Comparison of ENCODE assay signal across 9 cellular contexts in the genomic region with DNA sequence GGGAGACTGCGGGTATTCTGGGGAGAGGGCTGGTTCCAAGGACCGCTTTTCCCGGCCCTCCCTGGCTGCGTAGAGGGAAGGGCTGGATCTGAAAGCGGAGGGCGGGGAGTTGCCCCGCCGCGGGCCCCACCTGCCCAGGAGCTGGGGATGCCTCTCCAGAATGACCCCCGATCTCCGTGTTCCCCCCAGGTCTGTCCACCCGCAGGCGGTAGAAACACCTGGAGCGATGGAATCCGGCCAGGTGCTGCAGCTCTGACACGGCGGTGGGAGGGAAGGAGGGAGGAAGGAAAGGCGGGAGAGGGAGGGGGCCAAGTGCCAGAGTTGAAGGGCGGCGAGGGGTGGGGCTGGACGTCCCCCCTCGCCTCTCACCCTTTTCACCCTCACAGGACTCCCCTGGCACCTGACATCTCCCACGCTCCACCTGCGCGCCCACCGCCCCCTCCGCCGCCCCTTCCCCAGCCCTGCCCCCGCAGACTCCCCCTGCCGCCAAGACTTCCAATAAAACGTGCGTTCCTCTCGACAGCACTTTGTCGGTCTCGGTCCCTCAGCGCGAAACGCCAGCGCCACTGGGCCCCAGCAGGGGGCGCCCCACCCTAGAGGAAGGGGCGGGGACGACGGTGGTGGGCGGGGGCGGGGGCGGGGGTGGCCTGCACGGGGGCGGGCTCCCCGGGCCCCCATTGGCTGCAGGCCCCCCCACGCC. TPM values are rescaled to one million over a fixed set of nuclear protein-coding genes. Genes with fewer than 3 reads are reported as not detected.
DNase-seq lines count a peak whose midpoint lies in the region; ATAC-seq and TF ChIP-seq lines count a peak whose summit lies in the region.
"Had no signal": no experiment of that assay in that cellular context is flagged by ENCODE, and none has a peak within 500 bp of the region (broad histone marks: within the 10 kb centered on the region; RNA-seq: fewer than 3 reads in every experiment).

No MANE protein-coding gene starts in this region.

- no peaks in the 10 kb centered on the region for H3K9me3 Mint-ChIP-seq in CD4-positive, alpha-beta memory T cell
- no peaks in the 10 kb centered on the region for H3K9me3 Mint-ChIP-seq in chondrocyte (ENCODE audit: low read depth)

- no peaks in the 10 kb centered on the region for H3K9me2 ChIP-seq in Karpas-422 (replicated peaks; ENCODE audit: insufficient read depth, low read length)

- no peaks in the 10 kb centered on the region for H3K27me3 Mint-ChIP-seq in CD4-positive, alpha-beta memory T cell
- peaks cover 17% of the 10 kb centered on the region for H3K27me3 Mint-ChIP-seq in chondrocyte (ENCODE audit: low read depth)

- H3K4me3 Mint-ChIP-seq in CD4-positive, alpha-beta memory T cell: peak overlapping the region; percentile 31 to 96 (median 87)
- H3K4me3 Mint-ChIP-seq in chondrocyte (ENCODE audit: unreplicated experiment): no peak overlapping the region

- no peaks in the 10 kb centered on the region for H3K27me3 ChIP-seq in CD4-positive, alpha-beta memory T cell (ENCODE audit: insufficient read depth, low read length)
- H3K27me3 ChIP-seq in Karpas-422 (ENCODE audit: low read length): no peaks in the 10 kb centered on the region

- H3K36me3 Mint-ChIP-seq in CD4-positive, alpha-beta memory T cell: peaks cover 0 to 2% of the 10 kb centered on the region in 2 donors
- H3K36me3 Mint-ChIP-seq in chondrocyte (ENCODE audit: low read depth): no peaks in the 10 kb centered on the region

- no peak for ATAC-seq in HG03565 (IDR thresholded peaks at IDR 0.05; ENCODE audit: unreplicated experiment)

- H3K36me3 ChIP-seq in CD4-positive, alpha-beta memory T cell (ENCODE audit: insufficient read depth, low read length): no peaks in the 10 kb centered on the region
- no peaks in the 10 kb centered on the region for H3K36me3 ChIP-seq in Karpas-422 (ENCODE audit: insufficient read depth, low read length)

- no peak overlapping the region for H2AFZ ChIP-seq in Karpas-422 (ENCODE audit: low read length)

- CTCF ChIA-PET in CD4-positive, alpha-beta memory T cell (lab: Charles Lee; ENCODE audit: partially characterized antibody): interaction anchor here (0.6 to 5.6 kb wide), 28 partner anchors 10 to 210 kb away, joined by 3 to 90 read pairs (median 7); partner anchors contain the start of genes FXYD3 and FXYD5

- H4K20me1 ChIP-seq in Karpas-422 (ENCODE audit: insufficient read depth, low read depth, low read length): no peaks in the 10 kb centered on the region

- peaks cover 46% of the 10 kb centered on the region for H3K4me1 ChIP-seq in CD4-positive, alpha-beta memory T cell (ENCODE audit: insufficient read depth, low read length)
- H3K4me1 ChIP-seq in Karpas-422 (ENCODE audit: low read length): peaks cover 18% of the 10 kb centered on the region

- peak; percentile 65 to 80 (median 67) for DNase-seq in CD4-positive, alpha-beta memory T cell
- DNase-seq in Karpas-422 (peak; percentile 89), chondrocyte (ENCODE audit: low spot score) (no peak), midbrain (lab: John Stamatoyannopoulos, UW) (peak; percentile 58), pons (ENCODE audit: low spot score) (no peak)
- DNase-seq in activated CD4-positive, alpha-beta T cell treated with anti-CD3 and anti-CD28 coated beads for 24 hours (ENCODE audit: low read depth in 2 of 2): peak; percentile 45 to 52
- peak; percentile 49 for DNase-seq in stimulated activated naive CD4-positive, alpha-beta T cell treated with Interleukin-2 at 50 U/mL for 16 hours (lab: John Stamatoyannopoulos, UW)

- H3K27ac Mint-ChIP-seq in CD4-positive, alpha-beta memory T cell: peak overlapping the region in 5 of 7 donors; percentile 79 to 96 (median 86)
- no peak overlapping the region for H3K27ac Mint-ChIP-seq in chondrocyte (ENCODE audit: unreplicated experiment)

- H3K79me2 ChIP-seq in Karpas-422 (ENCODE audit: low read length): no peaks in the 10 kb centered on the region

- no peak overlapping the region for H3K27ac ChIP-seq in CD4-positive, alpha-beta memory T cell (ENCODE audit: low read depth, low read length)
- H3K27ac ChIP-seq in Karpas-422 (ENCODE audit: low read length): no peak overlapping the region

- TF ChIP-seq CTCF in chondrocyte (IDR thresholded peaks at IDR 0.05): peak; percentile 84

- POLR2A ChIA-PET in CD4-positive, alpha-beta memory T cell (lab: Charles Lee; ENCODE audit: partially characterized antibody): interaction anchor here (0.6 to 6.8 kb wide), 17 partner anchors 12 to 328 kb away, joined by 3 to 112 read pairs (median 8); partner anchors contain the start of genes FAM187B, FXYD5 and USF2

- intact Hi-C loops in CD4-positive, alpha-beta memory T cell (cut with micrococcal nuclease): loop anchor here (2.0 to 10.0 kb wide), 2 partner anchors 126 to 202 kb away; partner anchors contain the start of genes FFAR1 and USF2

- H3K9me3 ChIP-seq in CD4-positive, alpha-beta memory T cell (ENCODE audit: control insufficient read depth in 1 of 2, low read length in 2 of 2): no peaks in the 10 kb centered on the region
- no peaks in the 10 kb centered on the region for H3K9me3 ChIP-seq in Karpas-422 (ENCODE audit: low read length)

- peak overlapping the region; percentile 42 to 75 for H3K4me3 ChIP-seq in CD4-positive, alpha-beta memory T cell (ENCODE audit: low read length in 2 of 2)
- H3K4me3 ChIP-seq in Karpas-422 (ENCODE audit: low read length): no peak overlapping the region

- H3K4me2 ChIP-seq in Karpas-422 (ENCODE audit: low read depth, low read length, poor library complexity, severe bottlenecking): no peak overlapping the region

- H3K9ac ChIP-seq in Karpas-422 (ENCODE audit: low read length): no peak overlapping the region

- H3K4me1 Mint-ChIP-seq in CD4-positive, alpha-beta memory T cell: peaks cover 28 to 54% (median 40%) of the 10 kb centered on the region in 4 donors
- peaks cover 48% of the 10 kb centered on the region for H3K4me1 Mint-ChIP-seq in chondrocyte (ENCODE audit: low read depth)

RNA-seq across cellular contexts. Expression of gene FXYD7, which starts 0.4 kb away (rescaled TPM):
- 10 to 100 TPM in 1 of 2 experiments, 1 to 10 TPM in 1; 9.6 to 10.1 TPM for total RNA-seq in CD4-positive, alpha-beta memory T cell
- polyA plus RNA-seq in CD4-positive, alpha-beta memory T cell: 10 to 100 TPM in 1 of 2 donors, 1 to 10 TPM in 1; 5.5 to 11.1 TPM
- not detected in 2 replicates for total RNA-seq in Karpas-422 (2014; rRNA removed; shearing (Covaris generic); ENCODE audit: low replicate concordance)
- total RNA-seq in chondrocyte: not detected in 3 replicates

RNA-seq across cellular contexts. Expression of gene FXYD1, which starts 4.1 kb away (rescaled TPM):
- 1 to 10 TPM; 3.6 to 4.4 TPM for total RNA-seq in CD4-positive, alpha-beta memory T cell
- 1 to 10 TPM in 1 of 2 donors, under 1 TPM in 1; 0.58 to 3.2 TPM for polyA plus RNA-seq in CD4-positive, alpha-beta memory T cell
- not detected in 2 replicates for total RNA-seq in Karpas-422 (2014; rRNA removed; shearing (Covaris generic); ENCODE audit: low replicate concordance)
- 2.9 to 7.8 TPM (median 7.1 TPM) in 3 replicates for total RNA-seq in chondrocyte
- total RNA-seq: HT1080 had no signal

RNA-seq across cellular contexts. Expression of gene LGI4, which starts 7.8 kb away (rescaled TPM):
- total RNA-seq in CD4-positive, alpha-beta memory T cell: under 1 TPM; 0.72 to 0.81 TPM
- not detected for polyA plus RNA-seq in CD4-positive, alpha-beta memory T cell
- total RNA-seq in Karpas-422 (2014; rRNA removed; shearing (Covaris generic); ENCODE audit: low replicate concordance): 0.22 TPM in 1 of 2 replicates, not detected in the other
- 0.46 to 2.2 TPM (median 1.3 TPM) in 3 replicates for total RNA-seq in chondrocyte
- total RNA-seq: HT1080 had no signal

RNA-seq across cellular contexts. Expression of gene FXYD5, which starts 11.9 kb away (rescaled TPM):
- total RNA-seq in CD4-positive, alpha-beta memory T cell: 100 to 1,000 TPM; 473 to 484 TPM
- 100 to 1,000 TPM; 452 to 833 TPM for polyA plus RNA-seq in CD4-positive, alpha-beta memory T cell
- total RNA-seq in Karpas-422 (2014; rRNA removed; shearing (Covaris generic); ENCODE audit: low replicate concordance): 89.3 and 134 TPM in 2 replicates
- 108 to 114 TPM (median 113 TPM) in 3 replicates for total RNA-seq in chondrocyte

RNA-seq across cellular contexts. Expression of gene FXYD3, which starts 27.1 kb away (rescaled TPM):
- not detected for total RNA-seq in CD4-positive, alpha-beta memory T cell
- not detected for polyA plus RNA-seq in CD4-positive, alpha-beta memory T cell
- total RNA-seq in Karpas-422 (2014; rRNA removed; shearing (Covaris generic); ENCODE audit: low replicate concordance): not detected in 2 replicates
- not detected in 3 replicates for total RNA-seq in chondrocyte
- total RNA-seq: HT1080 had no signal

Comparison
In these comparisons a context has a peak if more than half of its experiments do, and no peak if none do; other contexts are left out.
1. DNase-seq: peak in CD4-positive, alpha-beta memory T cell (5 of 5), Karpas-422 (single experiment), activated CD4-positive, alpha-beta T cell treated with anti-CD3 and anti-CD28 coated beads for 24 hours (2 of 2), midbrain (single experiment) and stimulated activated naive CD4-positive, alpha-beta T cell treated with Interleukin-2 at 50 U/mL for 16 hours (single experiment); none in chondrocyte (single experiment) and pons (single experiment).